ENCODE assay signal across 32 cellular contexts in the genomic region with DNA sequence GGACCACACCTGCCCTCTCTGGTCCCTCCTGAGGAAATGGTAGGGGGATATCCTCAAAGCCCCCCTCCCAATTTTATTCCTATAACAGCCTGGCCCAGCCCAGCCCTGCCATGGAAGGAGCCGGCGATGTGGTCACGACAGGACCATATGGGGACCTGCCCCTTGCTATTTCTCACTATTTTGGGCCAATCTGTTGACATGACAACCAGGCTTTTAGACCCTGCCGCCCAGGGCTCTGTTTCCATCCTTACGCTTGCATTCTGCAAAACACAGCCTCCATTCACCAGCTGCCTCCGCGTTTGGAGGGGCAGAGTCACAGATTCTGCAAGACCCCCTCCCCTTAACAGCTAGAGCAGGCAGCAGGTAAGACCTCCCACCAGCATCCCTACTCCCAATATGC.
"Had no signal": no experiment of that assay in that cellular context is flagged by ENCODE, and none has a peak within 500 bp of the region (broad histone marks: within the 10 kb centered on the region; RNA-seq: fewer than 3 reads in every experiment).

No MANE protein-coding gene starts in this region.

- H3K36me3 ChIP-seq: brain microvascular endothelial cell, Peyer's patch, SJSA1 had no signal

- H3K36me3 Mint-ChIP-seq: activated CD4-positive, alpha-beta memory T cell treated with anti-CD3 and anti-CD28 coated beads for 36 hours; activated naive CD4-positive, alpha-beta T cell treated with anti-CD3 and anti-CD28 coated beads, Interleukin-2, amount 10 ng/mL, durations not matched to agents 7 days and 5 days; activated naive CD8-positive, alpha-beta T cell; WTC11 had no signal

- H3K9me3 Mint-ChIP-seq: activated CD4-positive, alpha-beta memory T cell treated with anti-CD3 and anti-CD28 coated beads for 36 hours; activated naive CD4-positive, alpha-beta T cell treated with anti-CD3 and anti-CD28 coated beads, Interleukin-2, amount 10 ng/mL, durations not matched to agents 7 days and 5 days; activated naive CD8-positive, alpha-beta T cell treated with anti-CD3 and anti-CD28 coated beads, Interleukin-2, amount 50 U/mL, for 24 hours; activated T-cell treated with anti-CD3 and anti-CD28 coated beads, Interleukin-2, amount 50 U/mL, for 4 hours; activated T-helper 1 cell treated with anti-CD3 and anti-CD28 coated beads, Interleukin-12 subunit alpha, Interleukin-12 subunit beta, Interleukin-2, Interleukin-4 antibody, amounts not matched to agents 30 ng/mL and 10 ng/mL and 1 ng/mL, durations not matched to agents 14 hours and 24 hours and 36 hours; T-helper 1 cell treated with Interleukin-12 subunit alpha and Interleukin-12 subunit beta and Interleukin-4 antibody, amounts not matched to agents 30 μg/mL and 1 μg/mL, for 36 hours; T-helper 2 cell treated with Interferon-gamma antibody and Interleukin-4, amounts not matched to agents 5 μg/mL and 100 μg/mL, for 36 hours; WTC11 had no signal

- H3K27me3 ChIP-seq: brain microvascular endothelial cell, Peyer's patch, SJSA1 had no signal

- H3K4me3 Mint-ChIP-seq: activated CD4-positive, alpha-beta memory T cell treated with anti-CD3 and anti-CD28 coated beads for 36 hours; activated naive CD4-positive, alpha-beta T cell treated with anti-CD3 and anti-CD28 coated beads, Interleukin-2, amount 10 ng/mL, durations not matched to agents 7 days and 5 days; activated naive CD8-positive, alpha-beta T cell; activated naive CD8-positive, alpha-beta T cell treated with anti-CD3 and anti-CD28 coated beads, Interleukin-2, amount 50 U/mL, for 24 hours; activated T-cell treated with anti-CD3 and anti-CD28 coated beads, Interleukin-2, amount 50 U/mL, for 4 hours; activated T-helper 1 cell treated with anti-CD3 and anti-CD28 coated beads, Interleukin-12 subunit alpha, Interleukin-12 subunit beta, Interleukin-2, Interleukin-4 antibody, amounts not matched to agents 30 ng/mL and 10 ng/mL and 1 ng/mL, durations not matched to agents 14 hours and 24 hours and 36 hours; T-helper 1 cell treated with Interleukin-12 subunit alpha and Interleukin-12 subunit beta and Interleukin-4 antibody, amounts not matched to agents 30 μg/mL and 1 μg/mL, for 36 hours; T-helper 2 cell treated with Interferon-gamma antibody and Interleukin-4, amounts not matched to agents 5 μg/mL and 100 μg/mL, for 36 hours; WTC11 had no signal

- H3K9me3 ChIP-seq: Peyer's patch, SJSA1, SK-N-SH had no signal

- H3K4me3 ChIP-seq: Peyer's patch, SJSA1 had no signal

- H3K4me1 Mint-ChIP-seq: activated naive CD4-positive, alpha-beta T cell treated with anti-CD3 and anti-CD28 coated beads, Interleukin-2, amount 10 ng/mL, durations not matched to agents 7 days and 5 days; activated naive CD8-positive, alpha-beta T cell treated with anti-CD3 and anti-CD28 coated beads, Interleukin-2, amount 50 U/mL, for 24 hours had no signal

- H3K27ac ChIP-seq: brain microvascular endothelial cell, Peyer's patch, SJSA1 had no signal

- H3K27ac Mint-ChIP-seq: activated CD4-positive, alpha-beta memory T cell treated with anti-CD3 and anti-CD28 coated beads for 36 hours; activated naive CD4-positive, alpha-beta T cell treated with anti-CD3 and anti-CD28 coated beads, Interleukin-2, amount 10 ng/mL, durations not matched to agents 7 days and 5 days; activated naive CD8-positive, alpha-beta T cell; activated naive CD8-positive, alpha-beta T cell treated with anti-CD3 and anti-CD28 coated beads, Interleukin-2, amount 50 U/mL, for 24 hours; activated T-helper 1 cell treated with anti-CD3 and anti-CD28 coated beads, Interleukin-12 subunit alpha, Interleukin-12 subunit beta, Interleukin-2, Interleukin-4 antibody, amounts not matched to agents 30 ng/mL and 10 ng/mL and 1 ng/mL, durations not matched to agents 14 hours and 24 hours and 36 hours; T-helper 1 cell treated with Interleukin-12 subunit alpha and Interleukin-12 subunit beta and Interleukin-4 antibody, amounts not matched to agents 30 μg/mL and 1 μg/mL, for 36 hours; T-helper 2 cell treated with Interferon-gamma antibody and Interleukin-4, amounts not matched to agents 5 μg/mL and 100 μg/mL, for 36 hours; WTC11 had no signal

- H3K27me3 Mint-ChIP-seq: activated CD4-positive, alpha-beta memory T cell treated with anti-CD3 and anti-CD28 coated beads for 36 hours; activated naive CD8-positive, alpha-beta T cell treated with anti-CD3 and anti-CD28 coated beads, Interleukin-2, amount 50 U/mL, for 24 hours had no signal

- H3K4me1 ChIP-seq: Peyer's patch, SJSA1 had no signal

- DNase-seq: activated CD4-positive, alpha-beta memory T cell treated with anti-CD3 and anti-CD28 coated beads for 36 hours; activated CD4-positive, alpha-beta T cell treated with anti-CD3 and anti-CD28 coated beads for 4 hours; activated CD4-positive, alpha-beta T cell treated with anti-CD3 and anti-CD28 coated beads, Interleukin-2, amount 50 U/mL, for 1 hour; activated CD8-positive, alpha-beta memory T cell treated with anti-CD3 and anti-CD28 coated beads, Interleukin-2, amount 50 U/mL, for 4 hours; activated naive CD4-positive, alpha-beta T cell treated with anti-CD3 and anti-CD28 coated beads, Interleukin-2, amount 10 ng/mL, durations not matched to agents 7 days and 5 days; activated naive CD8-positive, alpha-beta T cell treated with anti-CD3 and anti-CD28 coated beads, Interleukin-2, amount 50 U/mL, for 24 hours; activated T-cell treated with anti-CD3 and anti-CD28 coated beads for 4 hours; activated T-cell treated with anti-CD3 and anti-CD28 coated beads, Interleukin-2, amount 50 U/mL, for 4 hours; aorta; brain microvascular endothelial cell; central memory CD4-positive, alpha-beta T cell; NCI-H1092 treated with DMSO at 0.1 percent for 48 hours; NCI-H1417; NCI-H146; NCI-H187; NCI-H2029 treated with DMSO at 0.1 percent for 48 hours; NCI-H2171 treated with DMSO at 0.1 percent for 48 hours; NCI-H226; NCI-H524 treated with DMSO at 0.1 percent for 48 hours; NCI-H748 treated with DMSO at 0.1 percent for 48 hours; NK-92 treated with Interleukin-12 subunit alpha and Interleukin-12 subunit beta, amount 100 ng/mL, for 24 hours; PC-3; Peyer's patch; RPMI8226; SHP77 treated with DMSO at 0.1 percent for 48 hours; SK-N-SH had no signal

- H3K9ac ChIP-seq: SK-N-SH had no signal
